13 cellular contexts compared by ENCODE assay signal in genomic region chr3:39346785-39347585, GRCh38. TPM values are rescaled to one million over a fixed set of nuclear protein-coding genes. Genes with fewer than 3 reads are reported as not detected.
DNase-seq lines count a peak whose midpoint lies in the region; ATAC-seq and TF ChIP-seq lines count a peak whose summit lies in the region.
"Had no signal": no experiment of that assay in that cellular context is flagged by ENCODE, and none has a peak within 500 bp of the region (broad histone marks: within the 10 kb centered on the region; RNA-seq: fewer than 3 reads in every experiment).

No MANE protein-coding gene starts in this region.

- peak overlapping the region; percentile 28 for H3K27ac Mint-ChIP-seq in activated naive CD8-positive, alpha-beta T cell treated with anti-CD3 and anti-CD28 coated beads for 36 hours

- H3K36me3 ChIP-seq in brain microvascular endothelial cell (replicated peaks), result no peaks in the 10 kb centered on the region
- H3K36me3 ChIP-seq: esophagus muscularis mucosa, tibial nerve had no signal

- in situ Hi-C loops in brain microvascular endothelial cell (cut with HindIII; ENCODE audit: low pct_ligation_motif_present, low sequenced_read_pairs), result no loop called here

- H3K27ac ChIP-seq in brain microvascular endothelial cell, result no peak overlapping the region
- H3K27ac ChIP-seq: esophagus muscularis mucosa, tibial nerve had no signal

- H3K4me1 Mint-ChIP-seq in activated naive CD8-positive, alpha-beta T cell treated with anti-CD3 and anti-CD28 coated beads for 36 hours, result peaks cover 20% of the 10 kb centered on the region

- H3K36me3 Mint-ChIP-seq in activated naive CD8-positive, alpha-beta T cell treated with anti-CD3 and anti-CD28 coated beads for 36 hours, result peaks cover 1% of the 10 kb centered on the region

- DNase-seq in activated naive CD8-positive, alpha-beta T cell treated with anti-CD3 and anti-CD28 coated beads for 36 hours, result no peak
- no peak for DNase-seq in brain microvascular endothelial cell
- no peak for DNase-seq in head of caudate nucleus
- no peak for DNase-seq in NCI-H748 treated with DMSO at 0.1 percent for 48 hours (lab: John Stamatoyannopoulos, UW)
- DNase-seq in NCI-H2171 (lab: John Stamatoyannopoulos, UW), result no peak
- DNase-seq: NCI-H1436 treated with DMSO at 0.1 percent for 48 hours had no signal

- no peaks in the 10 kb centered on the region for H3K27me3 ChIP-seq in brain microvascular endothelial cell (replicated peaks)
- H3K27me3 ChIP-seq: esophagus muscularis mucosa, tibial nerve had no signal

- H3K4me3 ChIP-seq in brain microvascular endothelial cell (ENCODE audit: low read depth, low read length), result no peak overlapping the region
- H3K4me3 ChIP-seq: esophagus muscularis mucosa, tibial nerve had no signal

- no peak for TF ChIP-seq CTCF in brain microvascular endothelial cell (IDR thresholded peaks at IDR 0.05; ENCODE audit: low read depth, low read length, missing control alignments)

- peak overlapping the region; percentile 40 for H3K4me3 Mint-ChIP-seq in activated naive CD8-positive, alpha-beta T cell treated with anti-CD3 and anti-CD28 coated beads for 36 hours

- intact Hi-C loops in head of caudate nucleus (cut with DNase I), result no loop called here

- no peaks in the 10 kb centered on the region for H3K9me3 Mint-ChIP-seq in activated naive CD8-positive, alpha-beta T cell treated with anti-CD3 and anti-CD28 coated beads for 36 hours

- ATAC-seq in GM18498 (IDR thresholded peaks at IDR 0.05; ENCODE audit: unreplicated experiment), result peak; percentile 94
- peak; percentile 77 for ATAC-seq in GM21367 (IDR thresholded peaks at IDR 0.05; ENCODE audit: unreplicated experiment)
- ATAC-seq in HG03103 (IDR thresholded peaks at IDR 0.05; ENCODE audit: low read depth, unreplicated experiment), result peak; percentile 82

- no peaks in the 10 kb centered on the region for H3K27me3 Mint-ChIP-seq in activated naive CD8-positive, alpha-beta T cell treated with anti-CD3 and anti-CD28 coated beads for 36 hours

RNA-seq across cellular contexts. Expression of gene CCR8, which starts 17.5 kb away (rescaled TPM):
- total RNA-seq in activated naive CD8-positive, alpha-beta T cell treated with anti-CD3 and anti-CD28 coated beads for 36 hours, result not detected
- total RNA-seq: esophagus muscularis mucosa, H4, mesenteric fat pad, tibial nerve had no signal

RNA-seq across cellular contexts. Expression of gene SLC25A38, which starts 36.2 kb away (rescaled TPM):
- total RNA-seq in activated naive CD8-positive, alpha-beta T cell treated with anti-CD3 and anti-CD28 coated beads for 36 hours, result 10 to 100 TPM; 43.2 to 44.1 TPM

RNA-seq across cellular contexts. Expression of gene RPSA, which starts 59.5 kb away (rescaled TPM):
- total RNA-seq in activated naive CD8-positive, alpha-beta T cell treated with anti-CD3 and anti-CD28 coated beads for 36 hours, result 1,000 to 10,000 TPM; 2,531 to 2,622 TPM
